1 cellular context compared by ENCODE assay signal in genomic region chr6:64249129-64249528, GRCh38.
TF ChIP-seq lines count a peak whose summit lies in the region.

No MANE protein-coding gene starts in this region.

TF ChIP-seq in HEK293, 187 proteins besides CTCF, POLR2A, EP300 and RAD21 (continued from another document):
- TF ChIP-seq PRDM10 (tag by site-specific recombination; IDR thresholded peaks at IDR 0.05), result peak; percentile 42; the same call in 1 of the 2 replicates
TF ChIP-seq in HEK293: peak in this region for 2.
